Comparison of ENCODE assay signal across 1 cellular context in the genomic region with DNA sequence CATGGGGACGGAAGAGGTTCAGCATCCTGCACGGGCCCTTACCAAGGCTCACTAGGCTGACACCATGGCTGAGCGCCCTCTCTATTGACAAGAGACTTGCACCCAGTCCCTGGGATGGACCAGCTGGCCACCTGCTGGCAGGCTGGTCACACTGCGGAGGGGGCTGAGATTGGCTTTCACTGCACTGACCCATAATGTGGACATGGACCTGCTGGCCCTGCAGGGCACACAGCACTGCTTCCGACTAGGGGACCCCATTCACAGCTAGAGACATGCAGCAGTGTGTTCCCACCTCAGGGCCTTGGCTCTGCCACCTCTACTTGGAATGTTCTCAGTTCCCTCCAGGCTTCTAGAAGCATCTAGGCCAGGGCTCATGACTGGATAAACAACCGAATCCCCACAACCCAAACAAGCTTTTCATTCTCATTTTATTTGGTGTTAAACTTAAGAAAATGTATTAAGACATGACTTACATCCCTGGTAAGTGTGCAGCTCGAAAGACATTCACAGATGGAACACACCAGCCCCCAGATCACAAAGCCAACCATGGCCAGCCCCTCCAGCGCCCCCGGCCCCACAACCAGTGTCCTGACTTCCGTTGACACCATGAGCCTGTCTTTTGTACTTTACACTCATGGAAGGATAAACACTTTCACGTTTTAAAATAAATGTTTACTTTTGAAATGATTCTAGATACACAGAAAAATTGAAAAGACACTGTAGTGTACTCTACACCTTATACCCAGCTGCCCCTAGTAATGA.
TF ChIP-seq lines count a peak whose summit lies in the region.

No MANE protein-coding gene starts in this region.

TF ChIP-seq in HEK293T, 16 proteins besides CTCF, POLR2A, EP300 and RAD21 (continued from another document):
- TF ChIP-seq FOXM1 (IDR thresholded peaks at IDR 0.05; ENCODE audit: borderline replicate concordance) (no peak), L3MBTL2 (conservative IDR thresholded peaks at IDR 0.05) (no peak), ARNT (IDR thresholded peaks at IDR 0.05) (no peak), CTBP1 (IDR thresholded peaks at IDR 0.05; ENCODE audit: borderline replicate concordance) (no peak), SP1 (IDR thresholded peaks at IDR 0.05) (no peak), ELF4 (IDR thresholded peaks at IDR 0.05) (no peak), SUZ12 (IDR thresholded peaks at IDR 0.05) (no peak), BHLHE40 (IDR thresholded peaks at IDR 0.05; ENCODE audit: borderline replicate concordance) (no peak), FOXA1 (IDR thresholded peaks at IDR 0.05) (no peak), NFRKB (IDR thresholded peaks at IDR 0.05) (no peak), LEF1 (IDR thresholded peaks at IDR 0.05; ENCODE audit: borderline replicate concordance) (no peak), HDGF (IDR thresholded peaks at IDR 0.05; ENCODE audit: borderline replicate concordance) (no peak)
